Comparison of ENCODE assay signal across 1 cellular context in genomic region chr6:5892669-5893068, GRCh38.
TF ChIP-seq lines count a peak whose summit lies in the region.

No MANE protein-coding gene starts in this region.

TF ChIP-seq in HCT116, 20 proteins besides CTCF, POLR2A, EP300 and RAD21 (continued from another document):
- TF ChIP-seq, protein P1, sequence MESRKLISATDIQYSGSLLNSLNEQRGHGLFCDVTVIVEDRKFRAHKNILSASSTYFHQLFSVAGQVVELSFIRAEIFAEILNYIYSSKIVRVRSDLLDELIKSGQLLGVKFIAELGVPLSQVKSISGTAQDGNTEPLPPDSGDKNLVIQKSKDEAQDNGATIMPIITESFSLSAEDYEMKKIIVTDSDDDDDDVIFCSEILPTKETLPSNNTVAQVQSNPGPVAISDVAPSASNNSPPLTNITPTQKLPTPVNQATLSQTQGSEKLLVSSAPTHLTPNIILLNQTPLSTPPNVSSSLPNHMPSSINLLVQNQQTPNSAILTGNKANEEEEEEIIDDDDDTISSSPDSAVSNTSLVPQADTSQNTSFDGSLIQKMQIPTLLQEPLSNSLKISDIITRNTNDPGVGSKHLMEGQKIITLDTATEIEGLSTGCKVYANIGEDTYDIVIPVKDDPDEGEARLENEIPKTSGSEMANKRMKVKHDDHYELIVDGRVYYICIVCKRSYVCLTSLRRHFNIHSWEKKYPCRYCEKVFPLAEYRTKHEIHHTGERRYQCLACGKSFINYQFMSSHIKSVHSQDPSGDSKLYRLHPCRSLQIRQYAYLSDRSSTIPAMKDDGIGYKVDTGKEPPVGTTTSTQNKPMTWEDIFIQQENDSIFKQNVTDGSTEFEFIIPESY (IDR thresholded peaks at IDR 0.05; ENCODE audit: extremely low read depth, insufficient replicate concordance, low read length) = no peak
- TF ChIP-seq SIN3A (IDR thresholded peaks at IDR 0.05; ENCODE audit: low read depth) (no peak), JUND (IDR thresholded peaks at IDR 0.05) (no peak), EZH2 (IDR thresholded peaks at IDR 0.05) (no peak), YY1 (IDR thresholded peaks at IDR 0.05; ENCODE audit: extremely low read depth, insufficient replicate concordance, low read depth, low read length) (no peak), ZFX (IDR thresholded peaks at IDR 0.05) (no peak), EZH2phosphoT487 (IDR thresholded peaks at IDR 0.05; ENCODE audit: borderline replicate concordance) (no peak), POLR2AphosphoS5 (IDR thresholded peaks at IDR 0.05; ENCODE audit: low read depth, low read length) (no peak), SP1 (IDR thresholded peaks at IDR 0.05; ENCODE audit: low read depth) (no peak), FOSL1 (IDR thresholded peaks at IDR 0.05; ENCODE audit: low read depth) (no peak), EGR1 (IDR thresholded peaks at IDR 0.05; ENCODE audit: low read depth) (no peak)
- TF ChIP-seq, protein P2, sequence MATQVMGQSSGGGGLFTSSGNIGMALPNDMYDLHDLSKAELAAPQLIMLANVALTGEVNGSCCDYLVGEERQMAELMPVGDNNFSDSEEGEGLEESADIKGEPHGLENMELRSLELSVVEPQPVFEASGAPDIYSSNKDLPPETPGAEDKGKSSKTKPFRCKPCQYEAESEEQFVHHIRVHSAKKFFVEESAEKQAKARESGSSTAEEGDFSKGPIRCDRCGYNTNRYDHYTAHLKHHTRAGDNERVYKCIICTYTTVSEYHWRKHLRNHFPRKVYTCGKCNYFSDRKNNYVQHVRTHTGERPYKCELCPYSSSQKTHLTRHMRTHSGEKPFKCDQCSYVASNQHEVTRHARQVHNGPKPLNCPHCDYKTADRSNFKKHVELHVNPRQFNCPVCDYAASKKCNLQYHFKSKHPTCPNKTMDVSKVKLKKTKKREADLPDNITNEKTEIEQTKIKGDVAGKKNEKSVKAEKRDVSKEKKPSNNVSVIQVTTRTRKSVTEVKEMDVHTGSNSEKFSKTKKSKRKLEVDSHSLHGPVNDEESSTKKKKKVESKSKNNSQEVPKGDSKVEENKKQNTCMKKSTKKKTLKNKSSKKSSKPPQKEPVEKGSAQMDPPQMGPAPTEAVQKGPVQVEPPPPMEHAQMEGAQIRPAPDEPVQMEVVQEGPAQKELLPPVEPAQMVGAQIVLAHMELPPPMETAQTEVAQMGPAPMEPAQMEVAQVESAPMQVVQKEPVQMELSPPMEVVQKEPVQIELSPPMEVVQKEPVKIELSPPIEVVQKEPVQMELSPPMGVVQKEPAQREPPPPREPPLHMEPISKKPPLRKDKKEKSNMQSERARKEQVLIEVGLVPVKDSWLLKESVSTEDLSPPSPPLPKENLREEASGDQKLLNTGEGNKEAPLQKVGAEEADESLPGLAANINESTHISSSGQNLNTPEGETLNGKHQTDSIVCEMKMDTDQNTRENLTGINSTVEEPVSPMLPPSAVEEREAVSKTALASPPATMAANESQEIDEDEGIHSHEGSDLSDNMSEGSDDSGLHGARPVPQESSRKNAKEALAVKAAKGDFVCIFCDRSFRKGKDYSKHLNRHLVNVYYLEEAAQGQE (IDR thresholded peaks at IDR 0.05; ENCODE audit: low read depth) = no peak
- TF ChIP-seq, protein P3, sequence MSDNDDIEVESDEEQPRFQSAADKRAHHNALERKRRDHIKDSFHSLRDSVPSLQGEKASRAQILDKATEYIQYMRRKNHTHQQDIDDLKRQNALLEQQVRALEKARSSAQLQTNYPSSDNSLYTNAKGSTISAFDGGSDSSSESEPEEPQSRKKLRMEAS (IDR thresholded peaks at IDR 0.05) = no peak
- TF ChIP-seq, protein P4, sequence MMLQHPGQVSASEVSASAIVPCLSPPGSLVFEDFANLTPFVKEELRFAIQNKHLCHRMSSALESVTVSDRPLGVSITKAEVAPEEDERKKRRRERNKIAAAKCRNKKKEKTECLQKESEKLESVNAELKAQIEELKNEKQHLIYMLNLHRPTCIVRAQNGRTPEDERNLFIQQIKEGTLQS (IDR thresholded peaks at IDR 0.05) = no peak
TF ChIP-seq in HCT116: peak in this region for 0.
